2 cellular contexts compared by ENCODE assay signal in genomic region chr15:84605225-84605882, GRCh38.
TF ChIP-seq lines count a peak whose summit lies in the region.

No MANE protein-coding gene starts in this region.

TF ChIP-seq in GM12878, 131 proteins besides CTCF, POLR2A, EP300 and RAD21:
- TF ChIP-seq CHD1 (IDR thresholded peaks at IDR 0.05; ENCODE audit: low read depth, low read length) (no peak), HDGF (IDR thresholded peaks at IDR 0.05) (peak; percentile 75), IKZF1 (conservative IDR thresholded peaks at IDR 0.05) (peak; percentile 27; the same call in 1 of the 2 replicates), HCFC1 (IDR thresholded peaks at IDR 0.05; ENCODE audit: low read length) (no peak), LARP7 (IDR thresholded peaks at IDR 0.05) (0 out of 2 replicates have a peak, but pooled peaks have one; percentile 16), ETV6 (conservative IDR thresholded peaks at IDR 0.05 in 1 of 2, IDR thresholded peaks at IDR 0.05 in 1 of 2; ENCODE audit: borderline replicate concordance in 1 of 2, low read depth in 1 of 2) (0 out of 4 replicates have a peak, but pooled peaks of 1 of the 2 experiments have one; percentile 4), SMARCA5 (IDR thresholded peaks at IDR 0.05) (peak; percentile 66; the same call in 1 of the 2 replicates), IKZF2 (IDR thresholded peaks at IDR 0.05) (peak in 1 of 2 experiments; percentile 17; a peak in 1 of 4 replicates)

TF ChIP-seq in neural cell, 6 proteins besides CTCF, POLR2A, EP300 and RAD21:
- TF ChIP-seq TAF1 (IDR thresholded peaks at IDR 0.05; ENCODE audit: low read depth) (no peak), REST (IDR thresholded peaks at IDR 0.05; ENCODE audit: borderline replicate concordance) (no peak), EZH2 (IDR thresholded peaks at IDR 0.05; ENCODE audit: borderline replicate concordance, insufficient read depth, low read length, poor library complexity, severe bottlenecking) (no peak), MXI1 (conservative IDR thresholded peaks at IDR 0.05; ENCODE audit: poor library complexity, severe bottlenecking) (no peak), SMC3 (conservative IDR thresholded peaks at IDR 0.05; ENCODE audit: poor library complexity) (no peak), POLR2AphosphoS5 (IDR thresholded peaks at IDR 0.05) (no peak)
